1 cellular context compared by ENCODE assay signal in the genomic region with DNA sequence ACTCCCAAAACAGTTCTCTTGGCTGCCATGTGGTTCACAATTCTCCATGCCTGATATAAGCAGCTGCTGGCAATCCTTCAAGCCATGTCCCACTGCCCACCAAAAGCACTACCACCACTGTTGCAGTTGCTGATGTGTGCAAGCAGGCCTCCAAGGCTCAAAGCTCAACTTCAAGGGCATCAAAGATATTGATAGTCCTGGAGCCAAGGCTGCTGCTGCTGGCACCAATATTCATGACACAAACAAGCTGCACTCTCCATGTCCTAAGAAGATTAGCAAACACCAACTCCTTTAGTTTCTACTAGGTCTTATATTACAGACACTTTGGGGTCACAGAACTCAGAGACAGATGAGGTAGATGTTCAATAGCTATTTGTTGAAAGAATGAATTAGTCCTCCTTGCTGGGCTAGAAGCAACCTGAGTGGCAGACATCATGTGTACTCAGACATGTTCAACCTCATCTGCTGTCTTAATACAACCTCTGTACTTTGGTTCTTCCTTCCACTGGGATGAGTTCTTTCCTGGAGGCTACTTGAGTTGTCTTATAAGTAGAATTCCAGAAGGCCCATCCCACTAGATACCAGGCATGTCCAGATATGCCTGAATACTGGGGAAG.
TF ChIP-seq lines count a peak whose summit lies in the region.

No MANE protein-coding gene starts in this region.

TF ChIP-seq in HepG2, 621 proteins besides CTCF, POLR2A, EP300 and RAD21 (continued from another document and continues in another):
- TF ChIP-seq, protein P1, sequence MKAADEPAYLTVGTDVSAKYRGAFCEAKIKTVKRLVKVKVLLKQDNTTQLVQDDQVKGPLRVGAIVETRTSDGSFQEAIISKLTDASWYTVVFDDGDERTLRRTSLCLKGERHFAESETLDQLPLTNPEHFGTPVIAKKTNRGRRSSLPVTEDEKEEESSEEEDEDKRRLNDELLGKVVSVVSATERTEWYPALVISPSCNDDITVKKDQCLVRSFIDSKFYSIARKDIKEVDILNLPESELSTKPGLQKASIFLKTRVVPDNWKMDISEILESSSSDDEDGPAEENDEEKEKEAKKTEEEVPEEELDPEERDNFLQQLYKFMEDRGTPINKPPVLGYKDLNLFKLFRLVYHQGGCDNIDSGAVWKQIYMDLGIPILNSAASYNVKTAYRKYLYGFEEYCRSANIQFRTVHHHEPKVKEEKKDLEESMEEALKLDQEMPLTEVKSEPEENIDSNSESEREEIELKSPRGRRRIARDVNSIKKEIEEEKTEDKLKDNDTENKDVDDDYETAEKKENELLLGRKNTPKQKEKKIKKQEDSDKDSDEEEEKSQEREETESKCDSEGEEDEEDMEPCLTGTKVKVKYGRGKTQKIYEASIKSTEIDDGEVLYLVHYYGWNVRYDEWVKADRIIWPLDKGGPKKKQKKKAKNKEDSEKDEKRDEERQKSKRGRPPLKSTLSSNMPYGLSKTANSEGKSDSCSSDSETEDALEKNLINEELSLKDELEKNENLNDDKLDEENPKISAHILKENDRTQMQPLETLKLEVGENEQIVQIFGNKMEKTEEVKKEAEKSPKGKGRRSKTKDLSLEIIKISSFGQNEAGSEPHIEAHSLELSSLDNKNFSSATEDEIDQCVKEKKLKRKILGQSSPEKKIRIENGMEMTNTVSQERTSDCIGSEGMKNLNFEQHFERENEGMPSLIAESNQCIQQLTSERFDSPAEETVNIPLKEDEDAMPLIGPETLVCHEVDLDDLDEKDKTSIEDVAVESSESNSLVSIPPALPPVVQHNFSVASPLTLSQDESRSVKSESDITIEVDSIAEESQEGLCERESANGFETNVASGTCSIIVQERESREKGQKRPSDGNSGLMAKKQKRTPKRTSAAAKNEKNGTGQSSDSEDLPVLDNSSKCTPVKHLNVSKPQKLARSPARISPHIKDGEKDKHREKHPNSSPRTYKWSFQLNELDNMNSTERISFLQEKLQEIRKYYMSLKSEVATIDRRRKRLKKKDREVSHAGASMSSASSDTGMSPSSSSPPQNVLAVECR (CRISPR knock-in tag; IDR thresholded peaks at IDR 0.05; ENCODE audit: borderline replicate concordance) = peak; percentile 43; the same call in 1 of the 2 replicates
- TF ChIP-seq MED8 (CRISPR knock-in tag; IDR thresholded peaks at IDR 0.05; ENCODE audit: insufficient replicate concordance) = no peak
- TF ChIP-seq, protein P2, sequence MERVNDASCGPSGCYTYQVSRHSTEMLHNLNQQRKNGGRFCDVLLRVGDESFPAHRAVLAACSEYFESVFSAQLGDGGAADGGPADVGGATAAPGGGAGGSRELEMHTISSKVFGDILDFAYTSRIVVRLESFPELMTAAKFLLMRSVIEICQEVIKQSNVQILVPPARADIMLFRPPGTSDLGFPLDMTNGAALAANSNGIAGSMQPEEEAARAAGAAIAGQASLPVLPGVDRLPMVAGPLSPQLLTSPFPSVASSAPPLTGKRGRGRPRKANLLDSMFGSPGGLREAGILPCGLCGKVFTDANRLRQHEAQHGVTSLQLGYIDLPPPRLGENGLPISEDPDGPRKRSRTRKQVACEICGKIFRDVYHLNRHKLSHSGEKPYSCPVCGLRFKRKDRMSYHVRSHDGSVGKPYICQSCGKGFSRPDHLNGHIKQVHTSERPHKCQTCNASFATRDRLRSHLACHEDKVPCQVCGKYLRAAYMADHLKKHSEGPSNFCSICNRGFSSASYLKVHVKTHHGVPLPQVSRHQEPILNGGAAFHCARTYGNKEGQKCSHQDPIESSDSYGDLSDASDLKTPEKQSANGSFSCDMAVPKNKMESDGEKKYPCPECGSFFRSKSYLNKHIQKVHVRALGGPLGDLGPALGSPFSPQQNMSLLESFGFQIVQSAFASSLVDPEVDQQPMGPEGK (CRISPR knock-in tag; IDR thresholded peaks at IDR 0.05) = peak; percentile 58; the same call in 1 of the 2 replicates
- peak; percentile 68; the same call in 1 of the 2 replicates for TF ChIP-seq SAP130 (CRISPR knock-in tag; IDR thresholded peaks at IDR 0.05; ENCODE audit: low read depth)
- no peak for TF ChIP-seq ZNF790 (CRISPR knock-in tag; IDR thresholded peaks at IDR 0.05; ENCODE audit: borderline replicate concordance)
- peak; percentile 98 for TF ChIP-seq ZNF644 (CRISPR knock-in tag; IDR thresholded peaks at IDR 0.05; ENCODE audit: low read depth)
- peak; percentile 68 for TF ChIP-seq ZNF331 (CRISPR knock-in tag; IDR thresholded peaks at IDR 0.05)
- TF ChIP-seq TOE1 (CRISPR knock-in tag; IDR thresholded peaks at IDR 0.05) = no peak
- TF ChIP-seq, protein P3, sequence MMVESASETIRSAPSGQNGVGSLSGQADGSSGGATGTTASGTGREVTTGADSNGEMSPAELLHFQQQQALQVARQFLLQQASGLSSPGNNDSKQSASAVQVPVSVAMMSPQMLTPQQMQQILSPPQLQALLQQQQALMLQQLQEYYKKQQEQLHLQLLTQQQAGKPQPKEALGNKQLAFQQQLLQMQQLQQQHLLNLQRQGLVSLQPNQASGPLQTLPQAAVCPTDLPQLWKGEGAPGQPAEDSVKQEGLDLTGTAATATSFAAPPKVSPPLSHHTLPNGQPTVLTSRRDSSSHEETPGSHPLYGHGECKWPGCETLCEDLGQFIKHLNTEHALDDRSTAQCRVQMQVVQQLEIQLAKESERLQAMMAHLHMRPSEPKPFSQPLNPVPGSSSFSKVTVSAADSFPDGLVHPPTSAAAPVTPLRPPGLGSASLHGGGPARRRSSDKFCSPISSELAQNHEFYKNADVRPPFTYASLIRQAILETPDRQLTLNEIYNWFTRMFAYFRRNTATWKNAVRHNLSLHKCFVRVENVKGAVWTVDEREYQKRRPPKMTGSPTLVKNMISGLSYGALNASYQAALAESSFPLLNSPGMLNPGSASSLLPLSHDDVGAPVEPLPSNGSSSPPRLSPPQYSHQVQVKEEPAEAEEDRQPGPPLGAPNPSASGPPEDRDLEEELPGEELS (CRISPR knock-in tag; IDR thresholded peaks at IDR 0.05) = peak; percentile 60
- TF ChIP-seq ZNF12 (CRISPR knock-in tag; IDR thresholded peaks at IDR 0.05) = peak; percentile 80; the same call in 1 of the 2 replicates
- TF ChIP-seq, protein P4, sequence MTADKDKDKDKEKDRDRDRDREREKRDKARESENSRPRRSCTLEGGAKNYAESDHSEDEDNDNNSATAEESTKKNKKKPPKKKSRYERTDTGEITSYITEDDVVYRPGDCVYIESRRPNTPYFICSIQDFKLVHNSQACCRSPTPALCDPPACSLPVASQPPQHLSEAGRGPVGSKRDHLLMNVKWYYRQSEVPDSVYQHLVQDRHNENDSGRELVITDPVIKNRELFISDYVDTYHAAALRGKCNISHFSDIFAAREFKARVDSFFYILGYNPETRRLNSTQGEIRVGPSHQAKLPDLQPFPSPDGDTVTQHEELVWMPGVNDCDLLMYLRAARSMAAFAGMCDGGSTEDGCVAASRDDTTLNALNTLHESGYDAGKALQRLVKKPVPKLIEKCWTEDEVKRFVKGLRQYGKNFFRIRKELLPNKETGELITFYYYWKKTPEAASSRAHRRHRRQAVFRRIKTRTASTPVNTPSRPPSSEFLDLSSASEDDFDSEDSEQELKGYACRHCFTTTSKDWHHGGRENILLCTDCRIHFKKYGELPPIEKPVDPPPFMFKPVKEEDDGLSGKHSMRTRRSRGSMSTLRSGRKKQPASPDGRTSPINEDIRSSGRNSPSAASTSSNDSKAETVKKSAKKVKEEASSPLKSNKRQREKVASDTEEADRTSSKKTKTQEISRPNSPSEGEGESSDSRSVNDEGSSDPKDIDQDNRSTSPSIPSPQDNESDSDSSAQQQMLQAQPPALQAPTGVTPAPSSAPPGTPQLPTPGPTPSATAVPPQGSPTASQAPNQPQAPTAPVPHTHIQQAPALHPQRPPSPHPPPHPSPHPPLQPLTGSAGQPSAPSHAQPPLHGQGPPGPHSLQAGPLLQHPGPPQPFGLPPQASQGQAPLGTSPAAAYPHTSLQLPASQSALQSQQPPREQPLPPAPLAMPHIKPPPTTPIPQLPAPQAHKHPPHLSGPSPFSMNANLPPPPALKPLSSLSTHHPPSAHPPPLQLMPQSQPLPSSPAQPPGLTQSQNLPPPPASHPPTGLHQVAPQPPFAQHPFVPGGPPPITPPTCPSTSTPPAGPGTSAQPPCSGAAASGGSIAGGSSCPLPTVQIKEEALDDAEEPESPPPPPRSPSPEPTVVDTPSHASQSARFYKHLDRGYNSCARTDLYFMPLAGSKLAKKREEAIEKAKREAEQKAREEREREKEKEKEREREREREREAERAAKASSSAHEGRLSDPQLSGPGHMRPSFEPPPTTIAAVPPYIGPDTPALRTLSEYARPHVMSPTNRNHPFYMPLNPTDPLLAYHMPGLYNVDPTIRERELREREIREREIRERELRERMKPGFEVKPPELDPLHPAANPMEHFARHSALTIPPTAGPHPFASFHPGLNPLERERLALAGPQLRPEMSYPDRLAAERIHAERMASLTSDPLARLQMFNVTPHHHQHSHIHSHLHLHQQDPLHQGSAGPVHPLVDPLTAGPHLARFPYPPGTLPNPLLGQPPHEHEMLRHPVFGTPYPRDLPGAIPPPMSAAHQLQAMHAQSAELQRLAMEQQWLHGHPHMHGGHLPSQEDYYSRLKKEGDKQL (CRISPR knock-in tag; IDR thresholded peaks at IDR 0.05; ENCODE audit: low read depth) = 0 out of 2 replicates have a peak, but pooled peaks have one; percentile 26
- no peak for TF ChIP-seq ZNF143 (CRISPR knock-in tag; IDR thresholded peaks at IDR 0.05)
- no peak for TF ChIP-seq MTA3 (CRISPR knock-in tag; IDR thresholded peaks at IDR 0.05)
- no peak for TF ChIP-seq FIP1L1 (IDR thresholded peaks at IDR 0.05; ENCODE audit: borderline replicate concordance, insufficient read depth, low read depth, low read length)
- TF ChIP-seq, protein P5, sequence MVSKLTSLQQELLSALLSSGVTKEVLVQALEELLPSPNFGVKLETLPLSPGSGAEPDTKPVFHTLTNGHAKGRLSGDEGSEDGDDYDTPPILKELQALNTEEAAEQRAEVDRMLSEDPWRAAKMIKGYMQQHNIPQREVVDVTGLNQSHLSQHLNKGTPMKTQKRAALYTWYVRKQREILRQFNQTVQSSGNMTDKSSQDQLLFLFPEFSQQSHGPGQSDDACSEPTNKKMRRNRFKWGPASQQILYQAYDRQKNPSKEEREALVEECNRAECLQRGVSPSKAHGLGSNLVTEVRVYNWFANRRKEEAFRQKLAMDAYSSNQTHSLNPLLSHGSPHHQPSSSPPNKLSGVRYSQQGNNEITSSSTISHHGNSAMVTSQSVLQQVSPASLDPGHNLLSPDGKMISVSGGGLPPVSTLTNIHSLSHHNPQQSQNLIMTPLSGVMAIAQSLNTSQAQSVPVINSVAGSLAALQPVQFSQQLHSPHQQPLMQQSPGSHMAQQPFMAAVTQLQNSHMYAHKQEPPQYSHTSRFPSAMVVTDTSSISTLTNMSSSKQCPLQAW (CRISPR knock-in tag; IDR thresholded peaks at IDR 0.05) = peak; percentile 64; the same call in 1 of the 2 replicates
- TF ChIP-seq TSC22D2 (CRISPR knock-in tag; IDR thresholded peaks at IDR 0.05; ENCODE audit: borderline replicate concordance) = peak; percentile 67; the same call in 1 of the 2 replicates
- TF ChIP-seq, protein P6, sequence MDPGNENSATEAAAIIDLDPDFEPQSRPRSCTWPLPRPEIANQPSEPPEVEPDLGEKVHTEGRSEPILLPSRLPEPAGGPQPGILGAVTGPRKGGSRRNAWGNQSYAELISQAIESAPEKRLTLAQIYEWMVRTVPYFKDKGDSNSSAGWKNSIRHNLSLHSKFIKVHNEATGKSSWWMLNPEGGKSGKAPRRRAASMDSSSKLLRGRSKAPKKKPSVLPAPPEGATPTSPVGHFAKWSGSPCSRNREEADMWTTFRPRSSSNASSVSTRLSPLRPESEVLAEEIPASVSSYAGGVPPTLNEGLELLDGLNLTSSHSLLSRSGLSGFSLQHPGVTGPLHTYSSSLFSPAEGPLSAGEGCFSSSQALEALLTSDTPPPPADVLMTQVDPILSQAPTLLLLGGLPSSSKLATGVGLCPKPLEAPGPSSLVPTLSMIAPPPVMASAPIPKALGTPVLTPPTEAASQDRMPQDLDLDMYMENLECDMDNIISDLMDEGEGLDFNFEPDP (CRISPR knock-in tag; conservative IDR thresholded peaks at IDR 0.05) = 0 out of 2 replicates have a peak, but pooled peaks have one; percentile 11
- TF ChIP-seq FOXA1 (IDR thresholded peaks at IDR 0.05) = no peak
- peak; percentile 62; the same call in 1 of the 2 replicates for TF ChIP-seq FOXA1 (CRISPR knock-in tag; IDR thresholded peaks at IDR 0.05)
- peak; percentile 47; the same call in 1 of the 2 replicates for TF ChIP-seq MEF2D (CRISPR knock-in tag; IDR thresholded peaks at IDR 0.05)
- TF ChIP-seq MAZ (IDR thresholded peaks at IDR 0.05; ENCODE audit: borderline replicate concordance, low read depth, low read length) = no peak
- peak; percentile 52; the same call in 1 of the 2 replicates for TF ChIP-seq MAZ (CRISPR knock-in tag; IDR thresholded peaks at IDR 0.05; ENCODE audit: low read depth)
- TF ChIP-seq TBX2 (CRISPR knock-in tag; IDR thresholded peaks at IDR 0.05; ENCODE audit: borderline replicate concordance) = peak; percentile 55
- TF ChIP-seq, protein P7, sequence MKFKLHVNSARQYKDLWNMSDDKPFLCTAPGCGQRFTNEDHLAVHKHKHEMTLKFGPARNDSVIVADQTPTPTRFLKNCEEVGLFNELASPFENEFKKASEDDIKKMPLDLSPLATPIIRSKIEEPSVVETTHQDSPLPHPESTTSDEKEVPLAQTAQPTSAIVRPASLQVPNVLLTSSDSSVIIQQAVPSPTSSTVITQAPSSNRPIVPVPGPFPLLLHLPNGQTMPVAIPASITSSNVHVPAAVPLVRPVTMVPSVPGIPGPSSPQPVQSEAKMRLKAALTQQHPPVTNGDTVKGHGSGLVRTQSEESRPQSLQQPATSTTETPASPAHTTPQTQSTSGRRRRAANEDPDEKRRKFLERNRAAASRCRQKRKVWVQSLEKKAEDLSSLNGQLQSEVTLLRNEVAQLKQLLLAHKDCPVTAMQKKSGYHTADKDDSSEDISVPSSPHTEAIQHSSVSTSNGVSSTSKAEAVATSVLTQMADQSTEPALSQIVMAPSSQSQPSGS (CRISPR knock-in tag; IDR thresholded peaks at IDR 0.05) = peak; percentile 91; the same call in 1 of the 2 replicates
- TF ChIP-seq TOPORS (CRISPR knock-in tag; IDR thresholded peaks at IDR 0.05) = peak; percentile 56; the same call in 1 of the 2 replicates
- no peak for TF ChIP-seq JDP2 (CRISPR knock-in tag; IDR thresholded peaks at IDR 0.05; ENCODE audit: borderline replicate concordance)
- no peak for TF ChIP-seq TBX3 (IDR thresholded peaks at IDR 0.05; ENCODE audit: borderline replicate concordance)
- TF ChIP-seq, protein P8, sequence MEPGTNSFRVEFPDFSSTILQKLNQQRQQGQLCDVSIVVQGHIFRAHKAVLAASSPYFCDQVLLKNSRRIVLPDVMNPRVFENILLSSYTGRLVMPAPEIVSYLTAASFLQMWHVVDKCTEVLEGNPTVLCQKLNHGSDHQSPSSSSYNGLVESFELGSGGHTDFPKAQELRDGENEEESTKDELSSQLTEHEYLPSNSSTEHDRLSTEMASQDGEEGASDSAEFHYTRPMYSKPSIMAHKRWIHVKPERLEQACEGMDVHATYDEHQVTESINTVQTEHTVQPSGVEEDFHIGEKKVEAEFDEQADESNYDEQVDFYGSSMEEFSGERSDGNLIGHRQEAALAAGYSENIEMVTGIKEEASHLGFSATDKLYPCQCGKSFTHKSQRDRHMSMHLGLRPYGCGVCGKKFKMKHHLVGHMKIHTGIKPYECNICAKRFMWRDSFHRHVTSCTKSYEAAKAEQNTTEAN (CRISPR knock-in tag; conservative IDR thresholded peaks at IDR 0.05) = peak; percentile 76; the same call in 1 of the 2 replicates
- TF ChIP-seq RNF2 (conservative IDR thresholded peaks at IDR 0.05; ENCODE audit: low read depth) = no peak
- TF ChIP-seq, protein P9, sequence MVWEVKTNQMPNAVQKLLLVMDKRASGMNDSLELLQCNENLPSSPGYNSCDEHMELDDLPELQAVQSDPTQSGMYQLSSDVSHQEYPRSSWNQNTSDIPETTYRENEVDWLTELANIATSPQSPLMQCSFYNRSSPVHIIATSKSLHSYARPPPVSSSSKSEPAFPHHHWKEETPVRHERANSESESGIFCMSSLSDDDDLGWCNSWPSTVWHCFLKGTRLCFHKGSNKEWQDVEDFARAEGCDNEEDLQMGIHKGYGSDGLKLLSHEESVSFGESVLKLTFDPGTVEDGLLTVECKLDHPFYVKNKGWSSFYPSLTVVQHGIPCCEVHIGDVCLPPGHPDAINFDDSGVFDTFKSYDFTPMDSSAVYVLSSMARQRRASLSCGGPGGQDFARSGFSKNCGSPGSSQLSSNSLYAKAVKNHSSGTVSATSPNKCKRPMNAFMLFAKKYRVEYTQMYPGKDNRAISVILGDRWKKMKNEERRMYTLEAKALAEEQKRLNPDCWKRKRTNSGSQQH (CRISPR knock-in tag; IDR thresholded peaks at IDR 0.05; ENCODE audit: low read depth) = 0 out of 2 replicates have a peak, but pooled peaks have one; percentile 48
